In genomic region chr10:3077940-3078630, GRCh38 we compare ENCODE assay signal across 16 cellular contexts. TPM values are rescaled to one million over a fixed set of nuclear protein-coding genes. Genes with fewer than 3 reads are reported as not detected.
DNase-seq lines count a peak whose midpoint lies in the region; ATAC-seq and TF ChIP-seq lines count a peak whose summit lies in the region.
"Had no signal": no experiment of that assay in that cellular context is flagged by ENCODE, and none has a peak within 500 bp of the region (broad histone marks: within the 10 kb centered on the region; RNA-seq: fewer than 3 reads in every experiment).

No MANE protein-coding gene starts in this region.

- H2BK20ac ChIP-seq in IMR-90 (ENCODE audit: low read depth, low read length), result no peak overlapping the region

- no peak overlapping the region for H2BK120ac ChIP-seq in IMR-90 (ENCODE audit: low read depth, low read length)

- H2AK5ac ChIP-seq in IMR-90 (ENCODE audit: low read depth, low read length), result no peak overlapping the region

- H4K5ac ChIP-seq in IMR-90 (ENCODE audit: low read depth, low read length), result no peak overlapping the region

- no peak overlapping the region for H4K8ac ChIP-seq in IMR-90 (ENCODE audit: low read depth in 2 of 2, low read length in 2 of 2)

- BruUV-seq in IMR-90 (replicated peaks; lab: Mats Ljungman, UMichigan), result no TSS peak

- no peak for ATAC-seq in IMR-90 (ENCODE audit: low read depth)
- peak; percentile 64 for ATAC-seq in left colon
- ATAC-seq in HG03135 (IDR thresholded peaks at IDR 0.05; ENCODE audit: unreplicated experiment), result no peak
- ATAC-seq: naive thymus-derived CD4-positive, alpha-beta T cell; right lobe of liver had no signal

- H2AK9ac ChIP-seq in IMR-90 (replicated peaks; ENCODE audit: low read depth, low read length, poor library complexity), result peak overlapping the region; percentile 23

- in situ Hi-C loops in IMR-90 (cut with MboI; ENCODE audit: low sequenced_read_pairs) (no loop called here), HAP-1 (cut with MboI; ENCODE audit: low sequenced_read_pairs) (no loop called here)

- H2AFZ ChIP-seq in IMR-90 (replicated peaks; ENCODE audit: low read length, poor library complexity), result no peak overlapping the region

- H3K27ac ChIP-seq in IMR-90 (ENCODE audit: insufficient read depth, low read length), result no peak overlapping the region
- H3K27ac ChIP-seq: right lobe of liver, testis had no signal

- CTCF ChIA-PET in IMR-90 (lab: Yijun Ruan, JAX), result no interaction called here

- H3K9me1 ChIP-seq in IMR-90 (ENCODE audit: insufficient read depth, low read length), result peaks cover 27% of the 10 kb centered on the region; the same call in 1 of the 2 replicates

- no peak overlapping the region for H3K14ac ChIP-seq in IMR-90 (replicated peaks; ENCODE audit: low read depth, low read length)

- H2BK15ac ChIP-seq in IMR-90 (ENCODE audit: low read depth, low read length), result no peak overlapping the region

- H3K27me3 ChIP-seq in IMR-90 (ENCODE audit: control insufficient read depth, insufficient read depth, low read length), result no peaks in the 10 kb centered on the region
- H3K27me3 ChIP-seq in HAP-1 (ENCODE audit: low read depth), result no peaks in the 10 kb centered on the region
- H3K27me3 ChIP-seq: right lobe of liver, testis had no signal

- TF ChIP-seq CTCF in IMR-90 (conservative IDR thresholded peaks at IDR 0.05; ENCODE audit: low read depth, low read length), result no peak

- peak; percentile 76 for DNase-seq in DMS 273 (lab: John Stamatoyannopoulos, UW; ENCODE audit: unreplicated experiment)
- DNase-seq in IMR-90, result no peak
- peak; percentile 99 for DNase-seq in SK-N-DZ (ENCODE audit: low spot score)
- DNase-seq in left colon, result peak in 1 of 2 donors; percentile 63
- DNase-seq in stimulated activated CD4-positive, alpha-beta T cell treated with anti-CD3 and anti-CD28 coated beads, Interleukin-15, amount 100 ng/mL, for 24 hours, result no peak
- no peak for DNase-seq in stimulated activated CD4-positive, alpha-beta T cell treated with anti-CD3 and anti-CD28 coated beads, Interleukin-1b, Interleukin-23, amount 100 ng/mL, for 48 hours
- DNase-seq in HAP-1 (ENCODE audit: low spot score in 2 of 2), result no peak
- DNase-seq: activated naive CD8-positive, alpha-beta T cell treated with anti-CD3 and anti-CD28 coated beads, Interleukin-2, amount 10 ng/mL, durations not matched to agents 7 days and 5 days; CD4-positive, alpha-beta memory T cell; Kasumi-1; naive thymus-derived CD4-positive, alpha-beta T cell; NCI-H2029 treated with DMSO at 0.1 percent for 48 hours; right lobe of liver; T1000; testis had no signal

- peaks cover 15 to 82% of the 10 kb centered on the region in 2 experiments for H3K79me1 ChIP-seq in IMR-90 (ENCODE audit: low read depth in 1 of 2, low read length in 2 of 2)

- H3K9ac ChIP-seq in IMR-90 (ENCODE audit: low read depth, low read length), result no peak overlapping the region

- no peak overlapping the region for H3K23ac ChIP-seq in IMR-90 (ENCODE audit: low read depth, low read length)

- H3K36me3 ChIP-seq in IMR-90 (ENCODE audit: control insufficient read depth, insufficient read depth, low read length) (peaks cover 47% of the 10 kb centered on the region), HAP-1 (replicated peaks) (peaks cover 16% of the 10 kb centered on the region)
- H3K36me3 ChIP-seq: right lobe of liver had no signal

- peaks cover 83% of the 10 kb centered on the region for H4K20me1 ChIP-seq in IMR-90 (ENCODE audit: insufficient read depth, low read length)

- intact Hi-C loops in IMR-90 (cut with micrococcal nuclease) (no loop called here), left colon (cut with DNase I, micrococcal nuclease) (no loop called here)

- no peak overlapping the region for H3K18ac ChIP-seq in IMR-90 (ENCODE audit: low read depth, low read length)

- H3K4me1 ChIP-seq in IMR-90 (ENCODE audit: control insufficient read depth, insufficient read depth, low read length), result peaks cover 10% of the 10 kb centered on the region; the same call in 1 of the 2 replicates
- 0 out of 2 replicates have a peak, but pooled peaks cover 3% of the 10 kb centered on the region for H3K4me1 ChIP-seq in HAP-1
- H3K4me1 ChIP-seq: right lobe of liver, testis had no signal

- dilution Hi-C loops in IMR-90 (cut with HindIII; ENCODE audit: low sequenced_read_pairs, unreplicated experiment), result no loop called here

- no peak for TF ChIP-seq POLR2A in IMR-90 (IDR thresholded peaks at IDR 0.05; ENCODE audit: low read depth, low read length)

- H3K4ac ChIP-seq in IMR-90 (ENCODE audit: low read depth, low read length), result no peak overlapping the region

- H4K91ac ChIP-seq in IMR-90 (ENCODE audit: insufficient read depth, low read depth, low read length), result no peak overlapping the region

- H3K9me3 ChIP-seq in IMR-90 (ENCODE audit: control insufficient read depth, insufficient read depth, low read length) (no peaks in the 10 kb centered on the region), HAP-1 (no peaks in the 10 kb centered on the region)
- H3K9me3 ChIP-seq: right lobe of liver, testis had no signal

- H3K4me3 ChIP-seq in IMR-90 (ENCODE audit: insufficient read depth, low read depth, low read length) (no peak overlapping the region), HAP-1 (no peak overlapping the region)
- H3K4me3 ChIP-seq: right lobe of liver, testis had no signal

- H3K56ac ChIP-seq in IMR-90 (ENCODE audit: extremely low read depth, insufficient read depth, low read length), result no peak overlapping the region

- no peak overlapping the region for H3K4me2 ChIP-seq in IMR-90 (ENCODE audit: low read depth, low read length)

- H2BK5ac ChIP-seq in IMR-90 (ENCODE audit: low read depth, low read length, poor library complexity, severe bottlenecking), result no peak overlapping the region

- POLR2A ChIA-PET in IMR-90 (lab: Charles Lee; ENCODE audit: unreplicated experiment), result no interaction called here

- no peak for TF ChIP-seq RAD21 in IMR-90 (IDR thresholded peaks at IDR 0.05; ENCODE audit: low read length)

- WGBS in IMR-90 (ENCODE audit: extremely low coverage in 2 of 2, insufficient read length in 1 of 2), 2 experiments, result 80% methylated on average over 1 of the region's 10 CpGs; no CpG with 5 or more reads in 1 of the 2 experiments

TF ChIP-seq in IMR-90, 13 proteins besides CTCF, POLR2A, EP300 and RAD21:
- TF ChIP-seq SMC3 (IDR thresholded peaks at IDR 0.05; ENCODE audit: low read depth, low read length) (no peak), NFE2L2 (IDR thresholded peaks at IDR 0.05; ENCODE audit: low read depth, low read length) (no peak), CEBPB (IDR thresholded peaks at IDR 0.05; ENCODE audit: low read depth, low read length) (no peak), MAFK (IDR thresholded peaks at IDR 0.05; ENCODE audit: low read depth, low read length) (no peak), CHD1 (IDR thresholded peaks at IDR 0.05; ENCODE audit: low read depth, low read length) (no peak), RFX5 (IDR thresholded peaks at IDR 0.05; ENCODE audit: low read depth, low read length) (no peak), ELK1 (IDR thresholded peaks at IDR 0.05; ENCODE audit: borderline replicate concordance, low read depth, low read length) (no peak), BHLHE40 (IDR thresholded peaks at IDR 0.05; ENCODE audit: low read depth, low read length) (no peak), FOS (IDR thresholded peaks at IDR 0.05; ENCODE audit: low read depth, low read length) (no peak), MXI1 (IDR thresholded peaks at IDR 0.05; ENCODE audit: borderline replicate concordance, low read depth, low read length) (no peak), MAZ (IDR thresholded peaks at IDR 0.05; ENCODE audit: borderline replicate concordance, low read depth, low read length) (no peak), RCOR1 (IDR thresholded peaks at IDR 0.05; ENCODE audit: insufficient replicate concordance, low read length) (no peak)
- TF ChIP-seq, protein P1, sequence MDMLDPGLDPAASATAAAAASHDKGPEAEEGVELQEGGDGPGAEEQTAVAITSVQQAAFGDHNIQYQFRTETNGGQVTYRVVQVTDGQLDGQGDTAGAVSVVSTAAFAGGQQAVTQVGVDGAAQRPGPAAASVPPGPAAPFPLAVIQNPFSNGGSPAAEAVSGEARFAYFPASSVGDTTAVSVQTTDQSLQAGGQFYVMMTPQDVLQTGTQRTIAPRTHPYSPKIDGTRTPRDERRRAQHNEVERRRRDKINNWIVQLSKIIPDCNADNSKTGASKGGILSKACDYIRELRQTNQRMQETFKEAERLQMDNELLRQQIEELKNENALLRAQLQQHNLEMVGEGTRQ (IDR thresholded peaks at IDR 0.05; ENCODE audit: low read depth, low read length), result no peak

RNA-seq across cellular contexts. Expression of gene PFKP, which starts 10.7 kb away (rescaled TPM):
- 281 and 294 TPM in 2 replicates for total RNA-seq in IMR-90 (2012; rRNA removed)
- 223 and 249 TPM in 2 replicates for polyA plus RNA-seq in IMR-90 (2012; rRNA removed)
- polyA plus RNA-seq in IMR-90 (2012; cell fraction: cytosol; rRNA removed), result 173 and 244 TPM in 2 replicates
- 276 and 335 TPM in 2 replicates for polyA plus RNA-seq in IMR-90 (2012; cell fraction: nucleus; rRNA removed; ENCODE audit: low replicate concordance)
- 93.0 and 106 TPM in 2 replicates for polyA plus RNA-seq in SK-N-DZ (2014; cell fraction: cytosol; rRNA removed)
- polyA plus RNA-seq in SK-N-DZ (2014; cell fraction: nucleus; rRNA removed), result 133 and 134 TPM in 2 replicates
- total RNA-seq in left colon, result 100 to 1,000 TPM; 104 to 116 TPM

Comparison
In these comparisons a context has a peak if more than half of its experiments do, and no peak if none do; other contexts are left out.
1. DNase-seq: peak in DMS 273 (single experiment) and SK-N-DZ (single experiment); none in IMR-90 (single experiment), stimulated activated CD4-positive, alpha-beta T cell treated with anti-CD3 and anti-CD28 coated beads, Interleukin-15, amount 100 ng/mL, for 24 hours (single experiment), stimulated activated CD4-positive, alpha-beta T cell treated with anti-CD3 and anti-CD28 coated beads, Interleukin-1b, Interleukin-23, amount 100 ng/mL, for 48 hours (single experiment) and HAP-1 (0 of 2).